ENCODE assay signal across 10 cellular contexts in the genomic region with DNA sequence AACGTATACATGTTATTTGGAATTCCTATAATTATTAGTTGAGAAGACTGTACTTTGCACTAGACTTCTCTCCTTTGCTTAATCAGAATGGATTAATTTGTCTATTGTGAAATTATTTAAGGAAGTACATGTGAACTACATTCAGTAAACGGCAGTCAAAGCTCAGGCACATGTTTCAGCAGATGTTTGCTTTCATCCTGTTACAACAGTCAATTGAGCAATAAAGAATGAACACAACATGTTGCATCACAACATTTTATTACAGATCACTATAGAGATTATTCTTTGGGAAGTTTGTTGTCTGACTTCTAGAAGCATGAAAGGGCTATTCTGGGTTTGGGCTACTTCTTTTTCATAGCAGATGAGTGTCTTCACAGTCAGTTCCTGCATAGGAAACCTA. TPM values are rescaled to one million over a fixed set of nuclear protein-coding genes. Genes with fewer than 3 reads are reported as not detected.
DNase-seq lines count a peak whose midpoint lies in the region; ATAC-seq, FAIRE-seq and TF ChIP-seq lines count a peak whose summit lies in the region.
"Had no signal": no experiment of that assay in that cellular context is flagged by ENCODE, and none has a peak within 500 bp of the region (broad histone marks: within the 10 kb centered on the region; RNA-seq: fewer than 3 reads in every experiment).

No MANE protein-coding gene starts in this region.

- FAIRE-seq in RCC 7860 (lab: Jason Lieb, UNC), result no peak

- H3K9me3 Mint-ChIP-seq in activated CD8-positive, alpha-beta T cell treated with anti-CD3 and anti-CD28 coated beads, Interleukin-2, amount 10 ng/mL, durations not matched to agents 7 days and 5 days (ENCODE audit: insufficient read depth), result no peaks in the 10 kb centered on the region
- H3K9me3 Mint-ChIP-seq: naive B cell had no signal

- no peak overlapping the region for H3K4me2 ChIP-seq in MM.1S (ENCODE audit: low read depth, low read length)

- peaks cover 61% of the 10 kb centered on the region for H3K36me3 Mint-ChIP-seq in activated CD8-positive, alpha-beta T cell treated with anti-CD3 and anti-CD28 coated beads, Interleukin-2, amount 10 ng/mL, durations not matched to agents 7 days and 5 days (ENCODE audit: low read depth)

- CTCF ChIA-PET in activated CD8-positive, alpha-beta T cell treated with anti-CD3 and anti-CD28 coated beads, Interleukin-2, amount 10 ng/mL, durations not matched to agents 7 days and 5 days (lab: Charles Lee), result interaction anchor here (1.0 to 2.8 kb wide), 12 partner anchors 10 to 40 kb away, joined by 3 to 17 read pairs (median 6); no protein-coding TSS in a partner anchor

- H3K4me1 Mint-ChIP-seq in activated CD8-positive, alpha-beta T cell treated with anti-CD3 and anti-CD28 coated beads, Interleukin-2, amount 10 ng/mL, durations not matched to agents 7 days and 5 days (ENCODE audit: low read depth), result peaks cover 77% of the 10 kb centered on the region

- H3K27ac ChIP-seq in MM.1S (ENCODE audit: low read length), result no peak overlapping the region

- no peak overlapping the region for H3K4me3 Mint-ChIP-seq in activated CD8-positive, alpha-beta T cell treated with anti-CD3 and anti-CD28 coated beads, Interleukin-2, amount 10 ng/mL, durations not matched to agents 7 days and 5 days
- H3K4me3 Mint-ChIP-seq: naive B cell had no signal

- POLR2A ChIA-PET in activated CD8-positive, alpha-beta T cell treated with anti-CD3 and anti-CD28 coated beads, Interleukin-2, amount 10 ng/mL, durations not matched to agents 7 days and 5 days (lab: Charles Lee), result interaction anchor here (0.8 to 2.3 kb wide), 5 partner anchors 17 to 32 kb away, joined by 3 to 14 read pairs (median 6); no protein-coding TSS in a partner anchor

- TF ChIP-seq CTCF in MM.1S (IDR thresholded peaks at IDR 0.05; ENCODE audit: low read length), result no peak

- no peaks in the 10 kb centered on the region for H3K27me3 ChIP-seq in MM.1S (replicated peaks; ENCODE audit: insufficient read depth, low read length)

- peaks cover 64% of the 10 kb centered on the region for H3K79me2 ChIP-seq in MM.1S (ENCODE audit: low read length)

- H3K4me1 ChIP-seq in MM.1S (ENCODE audit: low read length), result no peaks in the 10 kb centered on the region

- DNase-seq in AG08396 (ENCODE audit: low spot score), result peak; percentile 28
- peak; percentile 45 for DNase-seq in HuH-7 (ENCODE audit: low spot score)
- DNase-seq in activated CD8-positive, alpha-beta T cell treated with anti-CD3 and anti-CD28 coated beads, Interleukin-2, amount 10 ng/mL, durations not matched to agents 7 days and 5 days, result no peak
- no peak for DNase-seq in left lobe of liver (ENCODE audit: low spot score)
- DNase-seq in RPMI8226, result no peak
- DNase-seq in MM.1S, result no peak
- DNase-seq in RCC 7860 (ENCODE audit: low spot score), result no peak
- DNase-seq: effector CD4-positive, alpha-beta T cell; naive B cell had no signal

- no peak for ATAC-seq in activated CD8-positive, alpha-beta T cell treated with anti-CD3 and anti-CD28 coated beads, Interleukin-2, amount 10 ng/mL, durations not matched to agents 7 days and 5 days
- ATAC-seq in left lobe of liver, result peak; percentile 73
- ATAC-seq in HG02981 (IDR thresholded peaks at IDR 0.05; ENCODE audit: unreplicated experiment), result no peak

- no peaks in the 10 kb centered on the region for H3K9me3 ChIP-seq in MM.1S (replicated peaks; ENCODE audit: insufficient read depth, low read length)

- H3F3A ChIP-seq in MM.1S (ENCODE audit: insufficient read depth, low read length), result 0 out of 2 replicates have a peak, but pooled peaks cover 4% of the 10 kb centered on the region

- H3K9ac ChIP-seq in MM.1S (ENCODE audit: low read length), result no peak overlapping the region

- no peak overlapping the region for H2AFZ ChIP-seq in MM.1S (ENCODE audit: low read length)

- H3K4me3 ChIP-seq in MM.1S (ENCODE audit: low read length), result no peak overlapping the region

- no peaks in the 10 kb centered on the region for H3K27me3 Mint-ChIP-seq in activated CD8-positive, alpha-beta T cell treated with anti-CD3 and anti-CD28 coated beads, Interleukin-2, amount 10 ng/mL, durations not matched to agents 7 days and 5 days (ENCODE audit: low read depth)
- H3K27me3 Mint-ChIP-seq: naive B cell had no signal

- no peaks in the 10 kb centered on the region for H3K36me3 ChIP-seq in MM.1S (replicated peaks; ENCODE audit: insufficient read depth, low read length)

- H3K9me2 ChIP-seq in MM.1S (replicated peaks; ENCODE audit: insufficient read depth, low read length), result no peaks in the 10 kb centered on the region

- no peaks in the 10 kb centered on the region for H4K20me1 ChIP-seq in MM.1S (ENCODE audit: insufficient read depth, low read length)

- H3K27ac Mint-ChIP-seq in activated CD8-positive, alpha-beta T cell treated with anti-CD3 and anti-CD28 coated beads, Interleukin-2, amount 10 ng/mL, durations not matched to agents 7 days and 5 days, result peak overlapping the region; percentile 90

RNA-seq across cellular contexts. Expression of a gene that starts 39.2 kb away (rescaled TPM):
- 100 to 1,000 TPM; 102 to 105 TPM for total RNA-seq in activated CD8-positive, alpha-beta T cell treated with anti-CD3 and anti-CD28 coated beads, Interleukin-2, amount 10 ng/mL, durations not matched to agents 7 days and 5 days
- 16.7 TPM for total RNA-seq in left lobe of liver

RNA-seq across cellular contexts. Expression of a gene that starts 53.7 kb away (rescaled TPM):
- 10 to 100 TPM; 79.6 to 85.2 TPM for total RNA-seq in activated CD8-positive, alpha-beta T cell treated with anti-CD3 and anti-CD28 coated beads, Interleukin-2, amount 10 ng/mL, durations not matched to agents 7 days and 5 days
- total RNA-seq in left lobe of liver, result 14.2 TPM

Comparison
In these comparisons a context has a peak if more than half of its experiments do, and no peak if none do; other contexts are left out.
1. DNase-seq: peak in AG08396 (single experiment) and HuH-7 (single experiment); none in activated CD8-positive, alpha-beta T cell treated with anti-CD3 and anti-CD28 coated beads, Interleukin-2, amount 10 ng/mL, durations not matched to agents 7 days and 5 days (single experiment), left lobe of liver (single experiment), RPMI8226 (single experiment), MM.1S (single experiment) and RCC 7860 (single experiment).